ENCODE assay signal across 10 cellular contexts in genomic region chr11:117071344-117071787, GRCh38. TPM values are rescaled to one million over a fixed set of nuclear protein-coding genes. Genes with fewer than 3 reads are reported as not detected.
DNase-seq lines count a peak whose midpoint lies in the region; ATAC-seq, FAIRE-seq and TF ChIP-seq lines count a peak whose summit lies in the region.
"Had no signal": no experiment of that assay in that cellular context is flagged by ENCODE, and none has a peak within 500 bp of the region (broad histone marks: within the 10 kb centered on the region; RNA-seq: fewer than 3 reads in every experiment).

No MANE protein-coding gene starts in this region.

- H3K23ac ChIP-seq in H1 (ENCODE audit: insufficient read length), result no peak overlapping the region

- no peak overlapping the region for H2BK5ac ChIP-seq in H1 (ENCODE audit: low read depth, low read length)

- peaks cover 0 to 7% of the 10 kb centered on the region in 2 donors for H3K36me3 Mint-ChIP-seq in naive B cell

- no peak for TF ChIP-seq POLR2A in H1 (IDR thresholded peaks at IDR 0.05; ENCODE audit: control extremely low read depth in 1 of 2, low read depth in 2 of 2, low read length in 2 of 2)

- no peak for ATAC-seq in naive B cell (ENCODE audit: low read depth in 2 of 2)
- ATAC-seq in HG03442 (IDR thresholded peaks at IDR 0.05; ENCODE audit: unreplicated experiment), result no peak

- H2BK120ac ChIP-seq in H1 (replicated peaks; ENCODE audit: low read depth, low read length), result no peak overlapping the region

- peak overlapping the region in 5 of 6 donors; percentile 34 to 89 (median 81) for H3K27ac Mint-ChIP-seq in naive B cell

- no peaks in the 10 kb centered on the region for H3K36me3 ChIP-seq in H1 (ENCODE audit: control insufficient read depth in 2 of 4, insufficient read depth in 4 of 4, low read length in 3 of 4)

- POLR2A ChIA-PET in H1 (lab: Charles Lee; ENCODE audit: partially characterized antibody), result interaction anchor here (0.7 to 1.5 kb wide), 2 partner anchors 11 to 17 kb away, joined by 3 to 4 read pairs; no protein-coding TSS in a partner anchor

- DNase-seq in COR-L47 (lab: John Stamatoyannopoulos, UW), result peak; percentile 56
- peak; percentile 66 for DNase-seq in NCI-H2029 (lab: John Stamatoyannopoulos, UW)
- DNase-seq in H1 (ENCODE audit: low read depth in 1 of 2, low spot score in 2 of 2), result no peak
- DNase-seq in naive B cell, result no peak
- no peak for DNase-seq in stimulated activated CD4-positive, alpha-beta T cell treated with anti-CD3 and anti-CD28 coated beads, Interleukin-4, amount 100 ng/mL, for 1 hour
- DNase-seq in activated CD4-positive, alpha-beta T cell treated with anti-CD3 and anti-CD28 coated beads for 48 hours, result no peak
- no peak for DNase-seq in NCI-H2227 treated with DMSO at 0.1 percent for 48 hours (lab: John Stamatoyannopoulos, UW)
- DNase-seq: activated CD4-positive, alpha-beta T cell treated with anti-CD3 and anti-CD28 coated beads, Interleukin-2, amount 50 U/mL, for 48 hours; NCI-H1694 treated with DMSO at 0.1 percent for 48 hours had no signal

- no peak overlapping the region for H4K5ac ChIP-seq in H1 (ENCODE audit: insufficient read length, low read depth, low read length)

- TF ChIP-seq RAD21 in H1 (IDR thresholded peaks at IDR 0.05 in 1 of 2, conservative IDR thresholded peaks at IDR 0.05 in 1 of 2; ENCODE audit: low read depth in 2 of 2, low read length in 2 of 2), result no peak

- peaks cover 0 to 4% (median 3%) of the 10 kb centered on the region in 4 experiments; a peak in 2 of 7 replicates for H3K4me1 ChIP-seq in H1 (replicated peaks in 1 of 4; ENCODE audit: control insufficient read depth in 3 of 4, insufficient read depth in 4 of 4, low read length in 3 of 4)

- H3K4me1 Mint-ChIP-seq in naive B cell, result peaks cover 55 to 90% (median 75%) of the 10 kb centered on the region in 3 donors

- no peaks in the 10 kb centered on the region for H3K9me3 ChIP-seq in H1 (ENCODE audit: insufficient read depth in 2 of 2, low read depth in 1 of 2, low read length in 1 of 2)

- H3K9ac ChIP-seq in H1 (replicated peaks in 1 of 4; ENCODE audit: extremely low read depth in 1 of 4, low read depth in 3 of 4, low read length in 3 of 4), result no peak overlapping the region

- no peak overlapping the region for H3K18ac ChIP-seq in H1 (ENCODE audit: extremely low read depth, low read length)

- H3K27me3 ChIP-seq in H1 (replicated peaks in 1 of 4; ENCODE audit: control insufficient read depth in 3 of 4, extremely low read depth in 1 of 4, insufficient read depth in 3 of 4, low read length in 3 of 4), result no peaks in the 10 kb centered on the region

- no peak overlapping the region for H2BK15ac ChIP-seq in H1 (ENCODE audit: low read length)

- H2BK20ac ChIP-seq in H1 (ENCODE audit: low read length), result no peak overlapping the region

- H2BK12ac ChIP-seq in H1 (ENCODE audit: low read depth, low read length), result no peak overlapping the region; the same call in 1 of the 2 replicates

- no peaks in the 10 kb centered on the region for H3K9me3 Mint-ChIP-seq in naive B cell

- H3K79me2 ChIP-seq in H1 (ENCODE audit: control insufficient read depth in 1 of 2, insufficient read depth in 2 of 2, low read length in 2 of 2), result peaks cover 0 to 83% of the 10 kb centered on the region in 2 experiments; a peak in 3 of 4 replicates

- H3K4me3 ChIP-seq in H1 (ENCODE audit: extremely low read depth in 1 of 4, insufficient read depth in 2 of 4, low read depth in 3 of 4, low read length in 4 of 4), result no peak overlapping the region

- no peak overlapping the region for H3K4ac ChIP-seq in H1 (replicated peaks; ENCODE audit: insufficient read length, low read depth, low read length)

- H4K8ac ChIP-seq in H1 (ENCODE audit: extremely low read depth, insufficient read depth, low read length), result no peak overlapping the region

- H3K14ac ChIP-seq in H1 (ENCODE audit: insufficient read length), result no peak overlapping the region

- H3K4me2 ChIP-seq in H1 (ENCODE audit: insufficient read depth in 1 of 2, low read depth in 2 of 2, low read length in 2 of 2), result no peak overlapping the region

- peak overlapping the region in 2 of 8 donors; percentile 8 to 57 for H3K4me3 Mint-ChIP-seq in naive B cell

- no peak overlapping the region for H4K91ac ChIP-seq in H1 (replicated peaks; ENCODE audit: insufficient read length, low read length)

- H4K20me1 ChIP-seq in H1 (replicated peaks in 1 of 2; ENCODE audit: control insufficient read depth in 1 of 2, insufficient read depth in 2 of 2, low read length in 2 of 2), result peaks cover 0 to 3% of the 10 kb centered on the region in 2 experiments

- H3K27ac ChIP-seq in H1 (ENCODE audit: low read depth, low read length), result no peak overlapping the region

- no peak overlapping the region for H2AFZ ChIP-seq in H1 (ENCODE audit: low read length)

- WGBS in H1 (ENCODE audit: extremely low coverage in 1 of 2, insufficient coverage in 1 of 2, insufficient read length in 1 of 2, insufficient replicate concordance in 2 of 2, low coverage in 1 of 2, low lambda C conversion rate in 2 of 2, missing lambda C conversion rate in 1 of 2), 2 experiments, result 88% methylated on average over 3 of the region's 3 CpGs; no CpG with 5 or more reads in 1 of the 2 experiments

- no peak for TF ChIP-seq CTCF in H1 (IDR thresholded peaks at IDR 0.05; ENCODE audit: control extremely low read depth in 1 of 3, insufficient read depth in 1 of 3, low read depth in 1 of 3, low read length in 3 of 3)

- no peaks in the 10 kb centered on the region for H3K27me3 Mint-ChIP-seq in naive B cell

- no peak for TF ChIP-seq EP300 in H1 (IDR thresholded peaks at IDR 0.05; ENCODE audit: borderline replicate concordance in 1 of 2, low read depth in 2 of 2, low read length in 2 of 2)

- no peaks in the 10 kb centered on the region for H3K23me2 ChIP-seq in H1 (ENCODE audit: low read depth, low read length)

- peaks cover 3% of the 10 kb centered on the region; the same call in 1 of the 2 replicates for H3K79me1 ChIP-seq in H1 (ENCODE audit: low read depth, low read length)

- FAIRE-seq in H1 (lab: Jason Lieb, UNC), result no peak

- CTCF ChIA-PET in H1 (lab: Charles Lee; ENCODE audit: partially characterized antibody), result interaction anchor here (1.8 kb wide), 1 partner anchor 11 kb away, joined by 4 read pairs; no protein-coding TSS in a partner anchor

- no peak overlapping the region; the same call in 1 of the 2 replicates for H2AK5ac ChIP-seq in H1 (ENCODE audit: low read depth, low read length)

- no peak overlapping the region for H3K56ac ChIP-seq in H1 (replicated peaks; ENCODE audit: insufficient read length, low read depth, low read length)

TF ChIP-seq in H1, 55 proteins besides CTCF, POLR2A, EP300 and RAD21:
- TF ChIP-seq TEAD4 (IDR thresholded peaks at IDR 0.05; ENCODE audit: low read depth, low read length), result 0 out of 2 replicates have a peak, but pooled peaks have one; percentile 32
- TF ChIP-seq JUN (IDR thresholded peaks at IDR 0.05; ENCODE audit: low read depth, low read length), result no peak
TF ChIP-seq in H1: peak in this region for 1.

RNA-seq across cellular contexts. Expression of gene SIK3, which starts 26.9 kb away (rescaled TPM):
- 32.1 and 32.6 TPM in 2 replicates for total RNA-seq in H1 (2021; fragmentation: NEBNext Ultra II Directional; extraction: Animal tissue kit (Norgen Biotek cat#: 25700))
- polyA plus RNA-seq in H1 (2011; rRNA removed) (18.3 and 19.9 TPM in 2 replicates), naive B cell (ENCODE audit: low read depth in 6 of 6) (10 to 100 TPM; 27.7 to 52.1 (median 35.6) TPM)
- 12.0 TPM for polyA plus RNA-seq in H1 (2011; cell fraction: cytosol; rRNA removed)
- polyA plus RNA-seq in H1 (2011; cell fraction: nucleus; rRNA removed), result 29.2 TPM
- 15.5 to 19.3 TPM (median 18.7 TPM) in 4 replicates for polyA plus RNA-seq in H1 (2012, experiment 1 of 2)
- polyA plus RNA-seq in H1 (2012, experiment 2 of 2), result 6.3 TPM
- 10.8 TPM for polyA plus RNA-seq in H1 (2013, experiment 1 of 2)
- polyA plus RNA-seq in H1 (2013, experiment 2 of 2), result 10.3 TPM
- polyA minus RNA-seq in H1 (2011; rRNA and poly(A)+ RNA removed), result 20.9 and 24.9 TPM in 2 replicates
- 19.3 TPM for polyA minus RNA-seq in H1 (2011; cell fraction: cytosol; rRNA and poly(A)+ RNA removed)
- polyA minus RNA-seq in H1 (2011; cell fraction: nucleus; rRNA and poly(A)+ RNA removed), result 42.0 TPM

Comparison
In these comparisons a context has a peak if more than half of its experiments do, and no peak if none do; other contexts are left out.
1. DNase-seq: peak in COR-L47 (single experiment) and NCI-H2029 (single experiment); none in H1 (0 of 2), naive B cell (single experiment), stimulated activated CD4-positive, alpha-beta T cell treated with anti-CD3 and anti-CD28 coated beads, Interleukin-4, amount 100 ng/mL, for 1 hour (single experiment), activated CD4-positive, alpha-beta T cell treated with anti-CD3 and anti-CD28 coated beads for 48 hours (single experiment) and NCI-H2227 treated with DMSO at 0.1 percent for 48 hours (single experiment).